Comparison of ENCODE assay signal across 10 cellular contexts in genomic region chr1:151188667-151189066, GRCh38. TPM values are rescaled to one million over a fixed set of nuclear protein-coding genes. Genes with fewer than 3 reads are reported as not detected.
DNase-seq lines count a peak whose midpoint lies in the region; ATAC-seq and TF ChIP-seq lines count a peak whose summit lies in the region.
"Not testable (repeated sequence)": the region's sequence is repeated elsewhere in the genome, so short reads cannot be mapped to it uniquely, and the experiment has no call there.
"Had no signal": no experiment of that assay in that cellular context is flagged by ENCODE, and none has a peak within 500 bp of the region (broad histone marks: within the 10 kb centered on the region; RNA-seq: fewer than 3 reads in every experiment).

No MANE protein-coding gene starts in this region.

- H3K27me3 Mint-ChIP-seq in HFFc6 (ENCODE audit: insufficient read depth); activated naive CD4-positive, alpha-beta T cell treated with anti-CD3 and anti-CD28 coated beads for 36 hours (ENCODE audit: low read depth); natural killer cell treated with Interleukin-12 subunit alpha and Interleukin-12 subunit beta and Interleukin-15 and Interleukin-18, amount 100 ng/mL, for 72 hours; stimulated activated memory B cell treated with anti-CD40 and anti-IgM and Interleukin-4, amounts not matched to agents 10 μg/mL and 1 μg/mL and 100 μg/mL, for 72 hours: not testable (repeated sequence)

- H3K9me3 ChIP-seq in BE2C; SJSA1 (replicated peaks); ectodermal cell (ENCODE audit: control insufficient read depth, low read length); iPS-15b (ENCODE audit: control insufficient read depth, insufficient read depth, low read length): not testable (repeated sequence)

- not testable (repeated sequence) for H3K36me3 Mint-ChIP-seq in HFFc6 (ENCODE audit: low read depth); natural killer cell treated with Interleukin-12 subunit alpha and Interleukin-12 subunit beta and Interleukin-15 and Interleukin-18, amount 100 ng/mL, for 72 hours
- H3K36me3 Mint-ChIP-seq in activated naive CD4-positive, alpha-beta T cell treated with anti-CD3 and anti-CD28 coated beads for 36 hours (ENCODE audit: low read depth), result peaks cover 19% of the 10 kb centered on the region
- peaks cover 21% of the 10 kb centered on the region for H3K36me3 Mint-ChIP-seq in stimulated activated memory B cell treated with anti-CD40 and anti-IgM and Interleukin-4, amounts not matched to agents 10 μg/mL and 1 μg/mL and 100 μg/mL, for 72 hours

- H3K9me3 Mint-ChIP-seq in HFFc6; activated naive CD4-positive, alpha-beta T cell treated with anti-CD3 and anti-CD28 coated beads for 36 hours; natural killer cell treated with Interleukin-12 subunit alpha and Interleukin-12 subunit beta and Interleukin-15 and Interleukin-18, amount 100 ng/mL, for 72 hours; stimulated activated memory B cell treated with anti-CD40 and anti-IgM and Interleukin-4, amounts not matched to agents 10 μg/mL and 1 μg/mL and 100 μg/mL, for 72 hours: not testable (repeated sequence)

- H3K4me3 ChIP-seq in BE2C (ENCODE audit: low read depth, low read length) (peak overlapping the region; percentile 79), SJSA1 (peak overlapping the region; percentile 57; the same call in 1 of the 2 replicates), ectodermal cell (ENCODE audit: insufficient read depth, low read depth, low read length) (peak overlapping the region; percentile 93), iPS-15b (ENCODE audit: low read depth, low read length) (peak overlapping the region; percentile 80)

- DNase-seq in BE2C; HFFc6; SJSA1 (ENCODE audit: low read depth in 1 of 2, low spot score in 2 of 2); activated naive CD4-positive, alpha-beta T cell treated with anti-CD3 and anti-CD28 coated beads for 36 hours; natural killer cell treated with Interleukin-12 subunit alpha and Interleukin-12 subunit beta and Interleukin-15 and Interleukin-18, amount 100 ng/mL, for 72 hours (ENCODE audit: low spot score): not testable (repeated sequence)

- peaks cover 27% of the 10 kb centered on the region for H3K4me1 Mint-ChIP-seq in HFFc6 (ENCODE audit: low read depth)
- H3K4me1 Mint-ChIP-seq in activated naive CD4-positive, alpha-beta T cell treated with anti-CD3 and anti-CD28 coated beads for 36 hours (ENCODE audit: low read depth), result peaks cover 32% of the 10 kb centered on the region
- peaks cover 30 to 34% of the 10 kb centered on the region in 2 donors for H3K4me1 Mint-ChIP-seq in natural killer cell treated with Interleukin-12 subunit alpha and Interleukin-12 subunit beta and Interleukin-15 and Interleukin-18, amount 100 ng/mL, for 72 hours (ENCODE audit: low read depth in 2 of 2)
- peaks cover 36% of the 10 kb centered on the region for H3K4me1 Mint-ChIP-seq in stimulated activated memory B cell treated with anti-CD40 and anti-IgM and Interleukin-4, amounts not matched to agents 10 μg/mL and 1 μg/mL and 100 μg/mL, for 72 hours

- 80 to 93% methylated on average over 8 of the region's 8 CpGs for WGBS in ectodermal cell, 2 experiments

- not testable (repeated sequence) for H3K4me1 ChIP-seq in BE2C; iPS-15b (ENCODE audit: control insufficient read depth, insufficient read depth, low read length)
- peaks cover 14% of the 10 kb centered on the region; the same call in 1 of the 2 replicates for H3K4me1 ChIP-seq in SJSA1 (replicated peaks)
- H3K4me1 ChIP-seq in ectodermal cell (ENCODE audit: control insufficient read depth, insufficient read depth, low read length), result peaks cover 10% of the 10 kb centered on the region

- intact Hi-C loops in activated naive CD4-positive, alpha-beta T cell treated with anti-CD3 and anti-CD28 coated beads for 36 hours (cut with micrococcal nuclease), result not testable (repeated sequence)

- peak overlapping the region; percentile 94; the same call in 1 of the 2 replicates for H3K27ac Mint-ChIP-seq in HFFc6
- H3K27ac Mint-ChIP-seq in activated naive CD4-positive, alpha-beta T cell treated with anti-CD3 and anti-CD28 coated beads for 36 hours, result not testable (repeated sequence)
- H3K27ac Mint-ChIP-seq in natural killer cell treated with Interleukin-12 subunit alpha and Interleukin-12 subunit beta and Interleukin-15 and Interleukin-18, amount 100 ng/mL, for 72 hours, result peak overlapping the region; percentile 100
- peak overlapping the region; percentile 95 for H3K27ac Mint-ChIP-seq in stimulated activated memory B cell treated with anti-CD40 and anti-IgM and Interleukin-4, amounts not matched to agents 10 μg/mL and 1 μg/mL and 100 μg/mL, for 72 hours

- H3K27ac ChIP-seq in SJSA1; ectodermal cell (ENCODE audit: insufficient read depth, low read depth, low read length, poor library complexity, severe bottlenecking): not testable (repeated sequence)

- H3K27me3 ChIP-seq in BE2C; SJSA1 (replicated peaks); ectodermal cell (ENCODE audit: control insufficient read depth, insufficient read depth, low read length, poor library complexity, severe bottlenecking); iPS-15b (ENCODE audit: control insufficient read depth, insufficient read depth, low read length): not testable (repeated sequence)

- H3K4me3 Mint-ChIP-seq in HFFc6, result peak overlapping the region; percentile 96
- peak overlapping the region; percentile 96 for H3K4me3 Mint-ChIP-seq in activated naive CD4-positive, alpha-beta T cell treated with anti-CD3 and anti-CD28 coated beads for 36 hours
- peak overlapping the region; percentile 100 for H3K4me3 Mint-ChIP-seq in natural killer cell treated with Interleukin-12 subunit alpha and Interleukin-12 subunit beta and Interleukin-15 and Interleukin-18, amount 100 ng/mL, for 72 hours
- peak overlapping the region; percentile 95 for H3K4me3 Mint-ChIP-seq in stimulated activated memory B cell treated with anti-CD40 and anti-IgM and Interleukin-4, amounts not matched to agents 10 μg/mL and 1 μg/mL and 100 μg/mL, for 72 hours

- not testable (repeated sequence) for TF ChIP-seq CTCF in BE2C (IDR thresholded peaks at IDR 0.05; ENCODE audit: low read depth, low read length); HFFc6 (IDR thresholded peaks at IDR 0.05)

- H3K36me3 ChIP-seq in BE2C (peaks cover 23% of the 10 kb centered on the region), SJSA1 (peaks cover 23% of the 10 kb centered on the region), ectodermal cell (ENCODE audit: control insufficient read depth, insufficient read depth, low read length) (peaks cover 16% of the 10 kb centered on the region)
- H3K36me3 ChIP-seq in iPS-15b (ENCODE audit: control insufficient read depth, insufficient read depth, low read length), result not testable (repeated sequence)

- CTCF ChIA-PET in activated naive CD4-positive, alpha-beta T cell treated with anti-CD3 and anti-CD28 coated beads for 36 hours (lab: Charles Lee), result interaction anchor here (1.0 kb wide), 1 partner anchor 89 kb away, joined by 3 read pairs; no protein-coding TSS in a partner anchor

- H3K9ac ChIP-seq in iPS-15b (ENCODE audit: low read depth, low read length), result not testable (repeated sequence)

- not testable (repeated sequence) for ATAC-seq in natural killer cell treated with Interleukin-12 subunit alpha and Interleukin-12 subunit beta and Interleukin-15 and Interleukin-18, amount 100 ng/mL, for 72 hours; stimulated activated memory B cell treated with anti-CD40 and anti-IgM and Interleukin-4, amounts not matched to agents 10 μg/mL and 1 μg/mL and 100 μg/mL, for 72 hours

RNA-seq across cellular contexts. Expression of gene VPS72, which starts 1.3 kb away (rescaled TPM):
- 122 TPM for polyA plus RNA-seq in BE2C (2012; ENCODE audit: insufficient read depth, insufficient read length, low read depth)
- 10 to 100 TPM; 57.8 to 87.4 (median 73.9) TPM for total RNA-seq in HFFc6 (2021; fragmentation: NEBNext Ultra II Directional; extraction: Animal tissue kit (Norgen Biotek cat#: 25700))
- total RNA-seq in SJSA1 (2014; rRNA removed; shearing (Covaris generic)), result 52.8 and 66.6 TPM in 2 replicates
- total RNA-seq in activated naive CD4-positive, alpha-beta T cell treated with anti-CD3 and anti-CD28 coated beads for 36 hours, result 10 to 100 TPM; 49.8 to 56.9 TPM
- 108 TPM for polyA plus RNA-seq in ectodermal cell (2013, experiment 1 of 4)
- polyA plus RNA-seq in ectodermal cell (2013, experiment 2 of 4), result 113 TPM
- 87.2 TPM for polyA plus RNA-seq in ectodermal cell (2013, experiment 3 of 4)
- polyA plus RNA-seq in ectodermal cell (2013, experiment 4 of 4), result 103 TPM
- 10 to 100 TPM; 33.1 to 74.4 TPM for total RNA-seq in natural killer cell treated with Interleukin-12 subunit alpha and Interleukin-12 subunit beta and Interleukin-15 and Interleukin-18, amount 100 ng/mL, for 72 hours

RNA-seq across cellular contexts. Expression of gene PIP5K1A, which starts 9.7 kb away (rescaled TPM):
- 70.7 TPM for polyA plus RNA-seq in BE2C (2012; ENCODE audit: insufficient read depth, insufficient read length, low read depth)
- 10 to 100 TPM; 85.4 to 98.6 (median 90.6) TPM for total RNA-seq in HFFc6 (2021; fragmentation: NEBNext Ultra II Directional; extraction: Animal tissue kit (Norgen Biotek cat#: 25700))
- total RNA-seq in SJSA1 (2014; rRNA removed; shearing (Covaris generic)), result 46.5 and 69.9 TPM in 2 replicates
- 10 to 100 TPM; 72.6 to 82.5 TPM for total RNA-seq in activated naive CD4-positive, alpha-beta T cell treated with anti-CD3 and anti-CD28 coated beads for 36 hours
- polyA plus RNA-seq in ectodermal cell (2013, experiment 1 of 4), result 93.4 TPM
- polyA plus RNA-seq in ectodermal cell (2013, experiment 2 of 4), result 96.9 TPM
- 69.3 TPM for polyA plus RNA-seq in ectodermal cell (2013, experiment 3 of 4)
- polyA plus RNA-seq in ectodermal cell (2013, experiment 4 of 4), result 79.6 TPM
- 100 to 1,000 TPM in 1 of 2 donors, 10 to 100 TPM in 1; 93.8 to 116 TPM for total RNA-seq in natural killer cell treated with Interleukin-12 subunit alpha and Interleukin-12 subunit beta and Interleukin-15 and Interleukin-18, amount 100 ng/mL, for 72 hours

RNA-seq across cellular contexts. Expression of gene TMOD4, which starts 12.9 kb away (rescaled TPM):
- polyA plus RNA-seq in BE2C (2012; ENCODE audit: insufficient read depth, insufficient read length, low read depth), result 3.1 TPM
- total RNA-seq in HFFc6 (2021; fragmentation: NEBNext Ultra II Directional; extraction: Animal tissue kit (Norgen Biotek cat#: 25700)), result 1 to 10 TPM in 1 of 6 experiments, under 1 TPM in 2, not detected in 3; 0.40 to 1.1 (median 0.99) TPM
- 1.2 TPM in 1 of 2 replicates, not detected in the other for total RNA-seq in SJSA1 (2014; rRNA removed; shearing (Covaris generic))
- total RNA-seq in activated naive CD4-positive, alpha-beta T cell treated with anti-CD3 and anti-CD28 coated beads for 36 hours, result 1 to 10 TPM in 1 of 2 experiments, under 1 TPM in 1; 0.98 to 1.1 TPM
- not detected for polyA plus RNA-seq in ectodermal cell (2013, experiment 1 of 4)
- 1.00 TPM for polyA plus RNA-seq in ectodermal cell (2013, experiment 2 of 4)
- 1.3 TPM for polyA plus RNA-seq in ectodermal cell (2013, experiment 3 of 4)
- 1.0 TPM for polyA plus RNA-seq in ectodermal cell (2013, experiment 4 of 4)
- 1 to 10 TPM; 1.2 to 5.3 TPM for total RNA-seq in natural killer cell treated with Interleukin-12 subunit alpha and Interleukin-12 subunit beta and Interleukin-15 and Interleukin-18, amount 100 ng/mL, for 72 hours
- total RNA-seq: HT-29, NCI-H460 had no signal

RNA-seq across cellular contexts. Expression of gene SCNM1, which starts 22.7 kb away (rescaled TPM):
- polyA plus RNA-seq in BE2C (2012; ENCODE audit: insufficient read depth, insufficient read length, low read depth), result 160 TPM
- total RNA-seq in HFFc6 (2021; fragmentation: NEBNext Ultra II Directional; extraction: Animal tissue kit (Norgen Biotek cat#: 25700)), result 10 to 100 TPM; 38.4 to 45.7 (median 41.5) TPM
- total RNA-seq in SJSA1 (2014; rRNA removed; shearing (Covaris generic)), result 52.9 and 62.9 TPM in 2 replicates
- total RNA-seq in activated naive CD4-positive, alpha-beta T cell treated with anti-CD3 and anti-CD28 coated beads for 36 hours, result 10 to 100 TPM; 60.5 to 64.2 TPM
- 41.6 TPM for polyA plus RNA-seq in ectodermal cell (2013, experiment 1 of 4)
- 40.0 TPM for polyA plus RNA-seq in ectodermal cell (2013, experiment 2 of 4)
- polyA plus RNA-seq in ectodermal cell (2013, experiment 3 of 4), result 39.3 TPM
- polyA plus RNA-seq in ectodermal cell (2013, experiment 4 of 4), result 42.8 TPM
- total RNA-seq in natural killer cell treated with Interleukin-12 subunit alpha and Interleukin-12 subunit beta and Interleukin-15 and Interleukin-18, amount 100 ng/mL, for 72 hours, result 10 to 100 TPM; 55.2 to 63.2 TPM

RNA-seq across cellular contexts. Expression of gene LYSMD1, which starts 23.0 kb away (rescaled TPM):
- 56.2 TPM for polyA plus RNA-seq in BE2C (2012; ENCODE audit: insufficient read depth, insufficient read length, low read depth)
- total RNA-seq in HFFc6 (2021; fragmentation: NEBNext Ultra II Directional; extraction: Animal tissue kit (Norgen Biotek cat#: 25700)), result 1 to 10 TPM; 5.0 to 6.6 (median 6.0) TPM
- total RNA-seq in SJSA1 (2014; rRNA removed; shearing (Covaris generic)), result 15.8 and 18.3 TPM in 2 replicates
- total RNA-seq in activated naive CD4-positive, alpha-beta T cell treated with anti-CD3 and anti-CD28 coated beads for 36 hours, result 1 to 10 TPM; 4.5 to 4.8 TPM
- 14.8 TPM for polyA plus RNA-seq in ectodermal cell (2013, experiment 1 of 4)
- polyA plus RNA-seq in ectodermal cell (2013, experiment 2 of 4), result 10.8 TPM
- polyA plus RNA-seq in ectodermal cell (2013, experiment 3 of 4), result 10.7 TPM
- polyA plus RNA-seq in ectodermal cell (2013, experiment 4 of 4), result 13.0 TPM
- total RNA-seq in natural killer cell treated with Interleukin-12 subunit alpha and Interleukin-12 subunit beta and Interleukin-15 and Interleukin-18, amount 100 ng/mL, for 72 hours, result 1 to 10 TPM; 5.0 to 6.3 TPM
